ENCODE assay signal across 21 cellular contexts in genomic region chr1:11841245-11842153, GRCh38. TPM values are rescaled to one million over a fixed set of nuclear protein-coding genes. Genes with fewer than 3 reads are reported as not detected.
DNase-seq lines count a peak whose midpoint lies in the region; ATAC-seq, FAIRE-seq and TF ChIP-seq lines count a peak whose summit lies in the region.
"Had no signal": no experiment of that assay in that cellular context is flagged by ENCODE, and none has a peak within 500 bp of the region (broad histone marks: within the 10 kb centered on the region; RNA-seq: fewer than 3 reads in every experiment).

No MANE protein-coding gene starts in this region.

- H3K9me3 ChIP-seq in left ventricle myocardium inferior (replicated peaks) (no peaks in the 10 kb centered on the region), endothelial cell of umbilical vein (replicated peaks; ENCODE audit: control insufficient read depth, insufficient read depth, low read length) (no peaks in the 10 kb centered on the region)
- H3K9me3 ChIP-seq: testis had no signal

- dilution Hi-C loops in endothelial cell of umbilical vein (cut with MboI; ENCODE audit: extremely low pct_ligation_motif_present, low sequenced_read_pairs) = no loop called here

- no peaks in the 10 kb centered on the region for H4K20me1 ChIP-seq in endothelial cell of umbilical vein (replicated peaks; ENCODE audit: control insufficient read depth, extremely low read depth, insufficient read depth, low read length)

- H3K9me1 ChIP-seq in endothelial cell of umbilical vein (replicated peaks; ENCODE audit: control insufficient read depth, extremely low read depth, insufficient read depth, low read length) = no peaks in the 10 kb centered on the region

- TF ChIP-seq CTCF in left ventricle myocardium inferior (IDR thresholded peaks at IDR 0.05; ENCODE audit: borderline replicate concordance) (no peak), endothelial cell of umbilical vein (IDR thresholded peaks at IDR 0.05; ENCODE audit: extremely low read depth in 1 of 2, insufficient read depth in 1 of 2, low read depth in 1 of 2, low read length in 2 of 2) (no peak)

- FAIRE-seq in endothelial cell of umbilical vein (lab: Jason Lieb, UNC) = no peak
- FAIRE-seq: bronchial epithelial cell, RCC 7860 had no signal

- no peaks in the 10 kb centered on the region for H3K27me3 ChIP-seq in left ventricle myocardium inferior (ENCODE audit: low read depth)
- H3K27me3 ChIP-seq in endothelial cell of umbilical vein (ENCODE audit: control insufficient read depth in 2 of 2, insufficient read depth in 2 of 2, low read length in 2 of 2) = no peaks in the 10 kb centered on the region
- H3K27me3 ChIP-seq: testis had no signal

- H3K4me2 ChIP-seq in endothelial cell of umbilical vein (ENCODE audit: insufficient read depth, low read length) = no peak overlapping the region

- H3K4me3 ChIP-seq in left ventricle myocardium inferior (no peak overlapping the region), endothelial cell of umbilical vein (replicated peaks in 1 of 3; ENCODE audit: insufficient read depth in 1 of 3, low read depth in 1 of 3, low read length in 3 of 3) (no peak overlapping the region)
- H3K4me3 ChIP-seq: testis had no signal

- no peaks in the 10 kb centered on the region for H3K9me3 Mint-ChIP-seq in activated CD4-positive, alpha-beta T cell treated with anti-CD3 and anti-CD28 coated beads, Interleukin-2, amount 10 ng/mL, durations not matched to agents 24 days and 14 days
- H3K9me3 Mint-ChIP-seq: activated naive CD8-positive, alpha-beta T cell treated with anti-CD3 and anti-CD28 coated beads, Interleukin-2, amount 50 U/mL, for 24 hours; HFFc6; T-cell had no signal

- POLR2A ChIA-PET in endothelial cell of umbilical vein (lab: Charles Lee) = interaction anchor here (2.5 kb wide), 1 partner anchor 67 kb away, joined by 16 read pairs; no protein-coding TSS in a partner anchor

- DNase-seq in left ventricle myocardium inferior (no peak), Right ventricle myocardium inferior (ENCODE audit: missing footprints) (no peak), NCI-H774 (lab: John Stamatoyannopoulos, UW) (peak; percentile 33), endothelial cell of umbilical vein (ENCODE audit: low read depth, low spot score) (no peak), AG08395 (ENCODE audit: low spot score) (no peak), HuH-7.5 (ENCODE audit: low spot score) (no peak)
- no peak for DNase-seq in activated CD4-positive, alpha-beta T cell treated with anti-CD3 and anti-CD28 coated beads, Interleukin-2, amount 10 ng/mL, durations not matched to agents 24 days and 14 days
- DNase-seq: activated naive CD8-positive, alpha-beta T cell treated with anti-CD3 and anti-CD28 coated beads, Interleukin-2, amount 50 U/mL, for 24 hours; DMS53; effector CD4-positive, alpha-beta T cell; HFFc6; NCI-H510A; nucleus accumbens; stimulated activated CD4-positive, alpha-beta T cell treated with anti-CD3 and anti-CD28 coated beads, Interleukin-4, amount 100 ng/mL, for 1 hour; T-cell had no signal

- H3K36me3 ChIP-seq in left ventricle myocardium inferior (peaks cover 66% of the 10 kb centered on the region), endothelial cell of umbilical vein (ENCODE audit: control insufficient read depth in 2 of 2, extremely low read depth in 1 of 2, insufficient read depth in 2 of 2, low read length in 2 of 2) (peaks cover 18 to 48% of the 10 kb centered on the region in 2 experiments)

- peaks cover 35% of the 10 kb centered on the region for H3K36me3 Mint-ChIP-seq in activated CD4-positive, alpha-beta T cell treated with anti-CD3 and anti-CD28 coated beads, Interleukin-2, amount 10 ng/mL, durations not matched to agents 24 days and 14 days (ENCODE audit: low read depth)

- H3K4me3 Mint-ChIP-seq in activated CD4-positive, alpha-beta T cell treated with anti-CD3 and anti-CD28 coated beads, Interleukin-2, amount 10 ng/mL, durations not matched to agents 24 days and 14 days = no peak overlapping the region
- H3K4me3 Mint-ChIP-seq: activated naive CD8-positive, alpha-beta T cell treated with anti-CD3 and anti-CD28 coated beads, Interleukin-2, amount 50 U/mL, for 24 hours; HFFc6; T-cell had no signal

- no peak for TF ChIP-seq POLR2A in endothelial cell of umbilical vein (IDR thresholded peaks at IDR 0.05; ENCODE audit: low read depth, low read length)

- H3K27me3 Mint-ChIP-seq in activated CD4-positive, alpha-beta T cell treated with anti-CD3 and anti-CD28 coated beads, Interleukin-2, amount 10 ng/mL, durations not matched to agents 24 days and 14 days = no peaks in the 10 kb centered on the region
- H3K27me3 Mint-ChIP-seq: activated naive CD8-positive, alpha-beta T cell treated with anti-CD3 and anti-CD28 coated beads, Interleukin-2, amount 50 U/mL, for 24 hours; T-cell had no signal

- H3K27ac Mint-ChIP-seq in activated CD4-positive, alpha-beta T cell treated with anti-CD3 and anti-CD28 coated beads, Interleukin-2, amount 10 ng/mL, durations not matched to agents 24 days and 14 days = no peak overlapping the region
- H3K27ac Mint-ChIP-seq: activated naive CD8-positive, alpha-beta T cell treated with anti-CD3 and anti-CD28 coated beads, Interleukin-2, amount 50 U/mL, for 24 hours; HFFc6; T-cell had no signal

- H3K4me1 Mint-ChIP-seq in activated CD4-positive, alpha-beta T cell treated with anti-CD3 and anti-CD28 coated beads, Interleukin-2, amount 10 ng/mL, durations not matched to agents 24 days and 14 days = peaks cover 6% of the 10 kb centered on the region

- H3K79me2 ChIP-seq in endothelial cell of umbilical vein (ENCODE audit: control insufficient read depth, insufficient read depth, low read length) = no peaks in the 10 kb centered on the region

- H3K4me1 ChIP-seq in left ventricle myocardium inferior (peaks cover 22% of the 10 kb centered on the region), endothelial cell of umbilical vein (ENCODE audit: control insufficient read depth, extremely low read depth, insufficient read depth, low read length) (peaks cover 7% of the 10 kb centered on the region)
- H3K4me1 ChIP-seq: testis had no signal

- H2AFZ ChIP-seq in endothelial cell of umbilical vein (ENCODE audit: low read depth, low read length) = no peak overlapping the region

- intact Hi-C loops in left ventricle myocardium inferior (cut with micrococcal nuclease) (no loop called here), Right ventricle myocardium inferior (cut with DNase I) (loop anchor here (1.0 kb wide), 1 partner anchor 53 kb away; no protein-coding TSS in a partner anchor), endothelial cell of umbilical vein (cut with micrococcal nuclease) (no loop called here)
- intact Hi-C loops in activated CD4-positive, alpha-beta T cell treated with anti-CD3 and anti-CD28 coated beads, Interleukin-2, amount 10 ng/mL, durations not matched to agents 24 days and 14 days (cut with micrococcal nuclease) = no loop called here

- BruUV-seq in endothelial cell of umbilical vein (replicated peaks; lab: Mats Ljungman, UMichigan) = no TSS peak

- H3K27ac ChIP-seq in left ventricle myocardium inferior (replicated peaks) = peak overlapping the region; percentile 46
- no peak overlapping the region for H3K27ac ChIP-seq in endothelial cell of umbilical vein (ENCODE audit: insufficient read depth, low read depth, low read length)
- H3K27ac ChIP-seq: testis, VCaP had no signal

- H3K9ac ChIP-seq in endothelial cell of umbilical vein (replicated peaks; ENCODE audit: extremely low read depth, insufficient read depth, low read length) = no peak overlapping the region

- no peak for ATAC-seq in Right ventricle myocardium inferior
- ATAC-seq: activated naive CD8-positive, alpha-beta T cell treated with anti-CD3 and anti-CD28 coated beads, Interleukin-2, amount 50 U/mL, for 24 hours; T-cell had no signal

- CTCF ChIA-PET in endothelial cell of umbilical vein (lab: Charles Lee) = interaction anchor here (5.2 kb wide), 1 partner anchor 52 kb away, joined by 42 read pairs; no protein-coding TSS in a partner anchor

RNA-seq across cellular contexts. Expression of gene NPPA, which starts 6.1 kb away (rescaled TPM):
- 1,100 TPM for total RNA-seq in left ventricle myocardium inferior
- total RNA-seq in Right ventricle myocardium inferior = 8.2 TPM
- not detected in 2 replicates for total RNA-seq in endothelial cell of umbilical vein
- polyA plus RNA-seq in endothelial cell of umbilical vein = not detected in 2 replicates
- polyA plus RNA-seq in endothelial cell of umbilical vein (2011; cell fraction: cytosol; rRNA removed) = not detected in 2 replicates
- polyA plus RNA-seq in endothelial cell of umbilical vein (2011; cell fraction: nucleus; rRNA removed) = not detected in 2 replicates
- polyA plus RNA-seq in endothelial cell of umbilical vein (2012) = 0.32 TPM in 1 of 2 replicates, not detected in the other
- not detected in 2 replicates for polyA minus RNA-seq in endothelial cell of umbilical vein
- not detected for polyA minus RNA-seq in endothelial cell of umbilical vein (2011; cell fraction: cytosol; rRNA and poly(A)+ RNA removed)
- polyA minus RNA-seq in endothelial cell of umbilical vein (2011; cell fraction: nucleus; rRNA and poly(A)+ RNA removed) = not detected in 2 replicates
- total RNA-seq in activated CD4-positive, alpha-beta T cell treated with anti-CD3 and anti-CD28 coated beads, Interleukin-2, amount 10 ng/mL, durations not matched to agents 24 days and 14 days = not detected in 2 replicates
- total RNA-seq: bronchial epithelial cell, HFFc6, kidney epithelial cell, mononuclear cell, T-cell, testis had no signal

RNA-seq across cellular contexts. Expression of gene NPPB, which starts 17.2 kb away (rescaled TPM):
- total RNA-seq in left ventricle myocardium inferior = 119 TPM
- total RNA-seq in Right ventricle myocardium inferior = 5.1 TPM
- total RNA-seq in endothelial cell of umbilical vein = not detected in 2 replicates
- polyA plus RNA-seq in endothelial cell of umbilical vein = not detected in 2 replicates
- polyA plus RNA-seq in endothelial cell of umbilical vein (2011; cell fraction: cytosol; rRNA removed) = not detected in 2 replicates
- not detected in 2 replicates for polyA plus RNA-seq in endothelial cell of umbilical vein (2011; cell fraction: nucleus; rRNA removed)
- polyA plus RNA-seq in endothelial cell of umbilical vein (2012) = not detected in 2 replicates
- not detected in 2 replicates for polyA minus RNA-seq in endothelial cell of umbilical vein
- polyA minus RNA-seq in endothelial cell of umbilical vein (2011; cell fraction: cytosol; rRNA and poly(A)+ RNA removed) = not detected
- not detected in 2 replicates for polyA minus RNA-seq in endothelial cell of umbilical vein (2011; cell fraction: nucleus; rRNA and poly(A)+ RNA removed)
- not detected in 2 replicates for total RNA-seq in activated CD4-positive, alpha-beta T cell treated with anti-CD3 and anti-CD28 coated beads, Interleukin-2, amount 10 ng/mL, durations not matched to agents 24 days and 14 days
- total RNA-seq: bronchial epithelial cell, HFFc6, mononuclear cell, T-cell had no signal

RNA-seq across cellular contexts. Expression of gene CLCN6, which starts 35.5 kb away (rescaled TPM):
- 16.1 TPM for total RNA-seq in left ventricle myocardium inferior
- 15.7 TPM for total RNA-seq in Right ventricle myocardium inferior
- total RNA-seq in endothelial cell of umbilical vein = 41.2 and 43.3 TPM in 2 replicates
- polyA plus RNA-seq in endothelial cell of umbilical vein = 17.7 and 20.4 TPM in 2 replicates
- 9.3 and 11.3 TPM in 2 replicates for polyA plus RNA-seq in endothelial cell of umbilical vein (2011; cell fraction: cytosol; rRNA removed)
- polyA plus RNA-seq in endothelial cell of umbilical vein (2011; cell fraction: nucleus; rRNA removed) = 77.2 and 91.1 TPM in 2 replicates
- polyA plus RNA-seq in endothelial cell of umbilical vein (2012) = 9.6 and 12.6 TPM in 2 replicates
- polyA minus RNA-seq in endothelial cell of umbilical vein = 40.5 and 45.3 TPM in 2 replicates
- 2.8 TPM for polyA minus RNA-seq in endothelial cell of umbilical vein (2011; cell fraction: cytosol; rRNA and poly(A)+ RNA removed)
- polyA minus RNA-seq in endothelial cell of umbilical vein (2011; cell fraction: nucleus; rRNA and poly(A)+ RNA removed) = 43.1 and 47.0 TPM in 2 replicates
- 12.7 and 15.2 TPM in 2 replicates for total RNA-seq in activated CD4-positive, alpha-beta T cell treated with anti-CD3 and anti-CD28 coated beads, Interleukin-2, amount 10 ng/mL, durations not matched to agents 24 days and 14 days

RNA-seq across cellular contexts. Expression of gene MTHFR, which starts 35.7 kb away (rescaled TPM):
- total RNA-seq in left ventricle myocardium inferior (40.1 TPM), Right ventricle myocardium inferior (34.1 TPM), endothelial cell of umbilical vein (25.3 and 26.5 TPM in 2 replicates)
- 13.8 and 14.8 TPM in 2 replicates for polyA plus RNA-seq in endothelial cell of umbilical vein
- 7.7 and 9.8 TPM in 2 replicates for polyA plus RNA-seq in endothelial cell of umbilical vein (2011; cell fraction: cytosol; rRNA removed)
- polyA plus RNA-seq in endothelial cell of umbilical vein (2011; cell fraction: nucleus; rRNA removed) = 31.6 and 36.9 TPM in 2 replicates
- polyA plus RNA-seq in endothelial cell of umbilical vein (2012) = 5.9 and 6.5 TPM in 2 replicates
- polyA minus RNA-seq in endothelial cell of umbilical vein = 40.9 and 44.9 TPM in 2 replicates
- 13.4 TPM for polyA minus RNA-seq in endothelial cell of umbilical vein (2011; cell fraction: cytosol; rRNA and poly(A)+ RNA removed)
- polyA minus RNA-seq in endothelial cell of umbilical vein (2011; cell fraction: nucleus; rRNA and poly(A)+ RNA removed) = 32.1 and 46.5 TPM in 2 replicates
- total RNA-seq in activated CD4-positive, alpha-beta T cell treated with anti-CD3 and anti-CD28 coated beads, Interleukin-2, amount 10 ng/mL, durations not matched to agents 24 days and 14 days = 15.6 and 18.4 TPM in 2 replicates

Comparison
In these comparisons a context has a peak if more than half of its experiments do, and no peak if none do; other contexts are left out.
1. RNA of gene NPPA, which starts 6.1 kb away (total RNA-seq): 1,100 TPM in left ventricle myocardium inferior (single experiment); 8.2 TPM in Right ventricle myocardium inferior (single experiment), not detected in endothelial cell of umbilical vein and not detected in activated CD4-positive, alpha-beta T cell treated with anti-CD3 and anti-CD28 coated beads, Interleukin-2, amount 10 ng/mL, durations not matched to agents 24 days and 14 days; every median in the first group is over 100 times any median in the second.
2. RNA of gene NPPB, which starts 17.2 kb away (total RNA-seq): 119 TPM in left ventricle myocardium inferior (single experiment); 5.1 TPM in Right ventricle myocardium inferior (single experiment), not detected in endothelial cell of umbilical vein and not detected in activated CD4-positive, alpha-beta T cell treated with anti-CD3 and anti-CD28 coated beads, Interleukin-2, amount 10 ng/mL, durations not matched to agents 24 days and 14 days; every median in the first group is over 10 times any median in the second.